ENCODE assay signal across 8 cellular contexts in the genomic region with DNA sequence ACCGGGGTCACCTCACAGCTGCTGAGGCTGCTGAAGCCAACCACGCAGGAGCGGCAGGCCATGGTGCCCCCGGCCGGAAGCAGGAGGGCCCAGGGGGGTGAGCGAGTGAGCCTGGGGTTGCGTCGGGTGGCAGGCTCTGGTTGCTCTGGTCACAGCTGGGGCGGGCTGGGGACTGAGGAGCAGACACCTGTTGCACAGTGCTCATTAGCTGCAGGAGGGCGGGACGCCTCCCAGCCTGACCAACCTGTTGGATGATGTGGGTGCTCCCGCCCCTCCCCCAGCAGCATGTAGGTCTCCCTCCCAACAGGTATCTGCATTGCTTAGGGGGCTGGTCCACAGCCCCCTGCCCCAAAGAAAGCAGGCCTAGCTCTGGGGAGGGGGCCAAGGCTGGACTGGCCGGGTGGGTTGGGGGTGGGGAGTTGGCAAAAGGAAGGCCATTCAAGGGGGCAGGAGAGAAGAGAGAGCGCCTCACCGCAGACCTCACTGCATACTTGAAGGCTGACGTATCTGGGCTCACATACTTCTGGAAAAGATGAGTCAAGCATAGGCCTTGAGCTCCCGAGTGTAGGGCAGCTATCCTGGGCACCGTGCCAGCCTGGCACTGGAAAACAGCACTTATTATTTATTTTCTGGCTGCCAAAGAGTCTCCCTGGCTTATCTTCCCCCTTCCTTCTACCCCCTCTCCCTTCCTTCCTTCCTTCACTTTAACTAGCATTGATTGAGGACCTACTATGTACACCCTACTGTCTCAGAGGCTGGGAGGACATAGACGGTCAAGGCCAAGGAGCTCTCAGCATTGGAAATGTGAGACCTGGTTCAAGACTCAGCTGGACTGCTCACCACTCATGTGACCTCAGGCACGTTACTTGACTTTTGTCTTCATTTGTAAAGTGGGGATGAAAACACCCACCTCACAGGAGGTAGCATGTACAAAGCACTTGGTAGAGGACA. TPM values are rescaled to one million over a fixed set of nuclear protein-coding genes. Genes with fewer than 3 reads are reported as not detected.
A peak's percentile ranks its signal among the peaks of the same experiment; 100 is the strongest.
DNase-seq lines count a peak whose midpoint lies in the region; ATAC-seq and TF ChIP-seq lines count a peak whose summit lies in the region.

A gene (minus strand): TSS at position 174 of the 951 bp plus-strand sequence. CDS start 112 bp downstream, at position 62.

- H3K36me3 ChIP-seq in mammary epithelial cell (ENCODE audit: insufficient read depth, low read length) (no peaks in the 10 kb centered on the region), stomach smooth muscle (ENCODE audit: control insufficient read depth in 2 of 2, insufficient read depth in 2 of 2, low read length in 2 of 2) (no peaks in the 10 kb centered on the region)

- in situ Hi-C loops in mammary epithelial cell (cut with MboI; ENCODE audit: low sequenced_read_pairs in 2 of 2): no loop called here

- DNase-seq in activated T-cell treated with anti-CD3 and anti-CD28 coated beads for 1 hour (ENCODE audit: low read depth) (peak; percentile 7), NCI-H748 treated with DMSO at 0.1 percent for 48 hours (lab: John Stamatoyannopoulos, UW) (peak; percentile 11), mammary epithelial cell (peak; percentile 97), left lobe of liver (ENCODE audit: low spot score) (peak; percentile 75)
- no peak for DNase-seq in activated T-cell treated with anti-CD3 and anti-CD28 coated beads, Interleukin-2, amount 50 U/mL, for 1 hour

- CTCF ChIA-PET in mammary epithelial cell (lab: Charles Lee; ENCODE audit: low non-redundant PET): interaction anchor here (0.6 to 0.7 kb wide), 3 partner anchors 19 to 87 kb away, joined by 3 to 26 read pairs (median 4); no protein-coding TSS in a partner anchor

- H3K27ac ChIP-seq in mammary epithelial cell (ENCODE audit: insufficient read depth, low read depth, low read length): peak within 1 kb of the TSS; percentile 51
- peak within 1 kb of the TSS; percentile 37 for H3K27ac ChIP-seq in stomach smooth muscle (ENCODE audit: low read length)

- ATAC-seq in left lobe of liver: peak; percentile 81
- no peak for ATAC-seq in GM21619 (IDR thresholded peaks at IDR 0.05; ENCODE audit: unreplicated experiment)
- ATAC-seq in HG02970 (IDR thresholded peaks at IDR 0.05; ENCODE audit: low FRiP score, unreplicated experiment): no peak

- H3K4me3 ChIP-seq in mammary epithelial cell (replicated peaks in 1 of 3; ENCODE audit: insufficient read depth in 1 of 3, low read depth in 2 of 3, low read length in 3 of 3): no peak within 1 kb of the TSS
- H3K4me3 ChIP-seq in stomach smooth muscle (ENCODE audit: low read length in 2 of 2): peak within 1 kb of the TSS; percentile 35 to 43

- peak within 1 kb of the TSS; percentile 45 for H2AFZ ChIP-seq in mammary epithelial cell (ENCODE audit: low read depth, low read length)

- 16% methylated on average over 15 of the region's 20 CpGs for WGBS in mammary epithelial cell (ENCODE audit: low coverage, missing lambda C conversion rate)

- H3K4me1 ChIP-seq in mammary epithelial cell (ENCODE audit: insufficient read depth, low read length) (peaks cover 58% of the 10 kb centered on the region), stomach smooth muscle (ENCODE audit: control insufficient read depth, insufficient read depth, low read length) (peaks cover 57% of the 10 kb centered on the region)

- H3K79me2 ChIP-seq in mammary epithelial cell (ENCODE audit: insufficient read depth, low read length): no peaks in the 10 kb centered on the region

- no TSS peak for BruUV-seq in mammary epithelial cell (replicated peaks; lab: Mats Ljungman, UMichigan)

- H3K4me2 ChIP-seq in mammary epithelial cell (ENCODE audit: insufficient read depth, low read depth, low read length): peak within 1 kb of the TSS; percentile 61

- no peak for TF ChIP-seq CTCF in mammary epithelial cell (conservative IDR thresholded peaks at IDR 0.05 in 1 of 2, IDR thresholded peaks at IDR 0.05 in 1 of 2; ENCODE audit: extremely low read depth in 1 of 2, insufficient read depth in 1 of 2, low read depth in 1 of 2, low read length in 2 of 2)

- no peaks in the 10 kb centered on the region for H4K20me1 ChIP-seq in mammary epithelial cell (ENCODE audit: insufficient read depth, low read length)

- intact Hi-C loops in mammary epithelial cell (cut with micrococcal nuclease): loop anchor here (1.0 kb wide), 2 partner anchors 23 to 88 kb away; no protein-coding TSS in a partner anchor

- H3K9ac ChIP-seq in mammary epithelial cell (ENCODE audit: insufficient read depth, low read length): no peak within 1 kb of the TSS
- H3K9ac ChIP-seq in stomach smooth muscle (ENCODE audit: low read length in 2 of 2): peak within 1 kb of the TSS in 1 of 2 donors; percentile 40

- dilution Hi-C loops in mammary epithelial cell (cut with HindIII; ENCODE audit: low sequenced_read_pairs): no loop called here

- H3K27me3 ChIP-seq in mammary epithelial cell (ENCODE audit: insufficient read depth, low read length): no peaks in the 10 kb centered on the region
- no peaks in the 10 kb centered on the region for H3K27me3 ChIP-seq in stomach smooth muscle (ENCODE audit: control insufficient read depth in 1 of 2, insufficient read depth in 2 of 2, low read length in 2 of 2)

- no peaks in the 10 kb centered on the region for H3K9me3 ChIP-seq in mammary epithelial cell (replicated peaks; ENCODE audit: insufficient read depth, low read length)
- H3K9me3 ChIP-seq in stomach smooth muscle (ENCODE audit: control insufficient read depth in 2 of 2, low read length in 2 of 2): no peaks in the 10 kb centered on the region

RNA-seq across cellular contexts. Expression of the gene that starts here (rescaled TPM):
- total RNA-seq in mammary epithelial cell (1 to 10 TPM; 1.8 to 2.7 TPM), left lobe of liver (0.28 TPM)
- polyA plus RNA-seq in mammary epithelial cell: 1.2 TPM
- not detected for polyA minus RNA-seq in mammary epithelial cell

Comparison
In these comparisons a context has a peak if more than half of its experiments do, and no peak if none do; other contexts are left out.
1. Peak in DNase-seq and ATAC-seq in left lobe of liver; RNA of the gene not detected or under 1 TPM.
2. H3K4me3 ChIP-seq: peak in stomach smooth muscle (2 of 2); none in mammary epithelial cell (0 of 3).